ENCODE assay signal across 10 cellular contexts in the genomic region with DNA sequence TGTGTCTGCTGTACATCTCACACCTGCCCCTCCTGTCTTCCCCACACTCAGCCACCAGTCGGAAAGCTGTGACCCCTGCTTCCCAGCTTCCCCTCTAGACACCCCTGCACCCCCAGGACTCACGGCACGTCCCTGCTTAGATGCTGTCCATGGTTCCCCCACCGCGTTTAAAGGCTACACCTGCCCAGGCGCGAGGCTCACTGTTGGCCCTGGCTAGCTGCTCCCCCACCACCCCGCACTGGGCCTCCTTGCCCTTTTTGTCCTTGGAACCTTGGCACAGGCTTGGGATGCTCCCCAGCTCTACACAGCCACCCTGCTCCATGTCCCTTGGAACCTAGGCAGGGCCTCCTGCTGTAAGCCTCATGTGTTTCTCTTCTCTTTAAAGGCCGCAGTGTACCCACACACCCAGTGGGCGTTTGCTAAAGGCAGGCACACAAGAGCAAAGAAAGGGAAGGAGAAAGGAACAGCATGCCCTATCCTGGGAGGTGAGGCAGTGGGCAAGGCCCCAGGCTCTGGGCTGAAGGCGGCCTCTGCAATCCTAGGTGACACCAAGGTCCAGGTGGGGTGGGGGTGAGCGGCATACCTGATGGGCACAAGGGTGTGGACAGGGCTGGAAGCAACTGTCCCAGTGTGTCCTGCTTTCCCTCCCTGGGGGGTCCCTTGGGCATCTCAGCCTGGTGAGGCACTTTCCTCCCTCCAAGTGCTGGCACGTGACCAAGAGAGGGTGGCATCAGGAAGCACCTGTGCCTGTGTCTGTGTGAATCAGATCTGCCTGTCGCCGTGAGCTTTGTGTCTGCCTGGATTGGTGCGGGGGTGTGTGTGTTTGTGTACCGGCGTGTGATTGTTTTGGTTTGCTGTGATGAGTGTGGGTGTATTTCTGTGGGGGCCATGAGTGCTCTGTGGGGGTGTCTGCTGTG. TPM values are rescaled to one million over a fixed set of nuclear protein-coding genes. Genes with fewer than 3 reads are reported as not detected.
A peak's percentile ranks its signal among the peaks of the same experiment; 100 is the strongest.
DNase-seq lines count a peak whose midpoint lies in the region; TF ChIP-seq lines count a peak whose summit lies in the region.
"Had no signal": no experiment of that assay in that cellular context is flagged by ENCODE, and none has a peak within 500 bp of the region (broad histone marks: within the 10 kb centered on the region; RNA-seq: fewer than 3 reads in every experiment).

No MANE protein-coding gene starts in this region.

- TF ChIP-seq CTCF in GM20000 (IDR thresholded peaks at IDR 0.05; ENCODE audit: extremely low read depth, missing control alignments) = no peak

- peak overlapping the region in 1 of 3 donors; percentile 50 for H3K27ac Mint-ChIP-seq in IgD-negative memory B cell
- H3K27ac Mint-ChIP-seq: activated B cell treated with CpG ODN at 0.5 μM for 24 hours had no signal

- peaks cover 3 to 8% (median 4%) of the 10 kb centered on the region in 3 donors for H3K4me1 Mint-ChIP-seq in IgD-negative memory B cell

- H3K9me3 Mint-ChIP-seq in IgD-negative memory B cell = no peaks in the 10 kb centered on the region
- H3K9me3 Mint-ChIP-seq: activated B cell treated with CpG ODN at 0.5 μM for 24 hours had no signal

- peak; percentile 55 for DNase-seq in Ammon's horn (ENCODE audit: low spot score)
- DNase-seq in NCI-H774 (lab: John Stamatoyannopoulos, UW) = peak; percentile 42
- peak; percentile 82 for DNase-seq in mesenteric fat pad (ENCODE audit: low spot score)
- no peak for DNase-seq in ACHN
- DNase-seq in NCI-H2227 treated with DMSO at 0.1 percent for 48 hours (lab: John Stamatoyannopoulos, UW) = no peak
- DNase-seq in GM20000 (ENCODE audit: low spot score) = no peak
- DNase-seq in NCI-H226 = no peak
- DNase-seq: activated B cell treated with CpG ODN at 0.5 μM for 24 hours, mesenchymal stem cell had no signal

- no peaks in the 10 kb centered on the region for H3K36me3 Mint-ChIP-seq in IgD-negative memory B cell

- H3K27me3 Mint-ChIP-seq in IgD-negative memory B cell = peaks cover 6% of the 10 kb centered on the region

- in situ Hi-C loops in ACHN (cut with HindIII; ENCODE audit: low pct_ligation_motif_present, low pct_unique_long_range_greater_than_20kb, low sequenced_read_pairs) = no loop called here

- H3K4me3 Mint-ChIP-seq in IgD-negative memory B cell = peak overlapping the region in 3 of 4 donors; percentile 47 to 88 (median 73)
- H3K4me3 Mint-ChIP-seq: activated B cell treated with CpG ODN at 0.5 μM for 24 hours had no signal

RNA-seq across cellular contexts. Expression of gene TPRA1, which starts 54.4 kb away (rescaled TPM):
- polyA plus RNA-seq in IgD-negative memory B cell = 23.7 TPM
- total RNA-seq in mesenteric fat pad = 24.6 TPM

Comparison
In these comparisons a context has a peak if more than half of its experiments do, and no peak if none do; other contexts are left out.
1. DNase-seq: peak in Ammon's horn (single experiment), NCI-H774 (single experiment) and mesenteric fat pad (single experiment); none in ACHN (single experiment), NCI-H2227 treated with DMSO at 0.1 percent for 48 hours (single experiment), GM20000 (single experiment) and NCI-H226 (single experiment).